ENCODE assay signal across 13 cellular contexts in genomic region chr6:7153807-7154206, GRCh38. TPM values are rescaled to one million over a fixed set of nuclear protein-coding genes. Genes with fewer than 3 reads are reported as not detected.
DNase-seq lines count a peak whose midpoint lies in the region; TF ChIP-seq lines count a peak whose summit lies in the region.
"Had no signal": no experiment of that assay in that cellular context is flagged by ENCODE, and none has a peak within 500 bp of the region (broad histone marks: within the 10 kb centered on the region; RNA-seq: fewer than 3 reads in every experiment).

No MANE protein-coding gene starts in this region.

- intact Hi-C loops in esophagus squamous epithelium (cut with DNase I): no loop called here

- no peak overlapping the region for H4K91ac ChIP-seq in H9 (ENCODE audit: insufficient read length, low read depth, low read length)

- no peak overlapping the region for H3K18ac ChIP-seq in H9 (ENCODE audit: insufficient read length, low read depth, low read length)

- H3K27ac Mint-ChIP-seq in activated T-cell treated with anti-CD3 and anti-CD28 coated beads, Interleukin-2, amount 50 U/mL, for 24 hours: peak overlapping the region; percentile 95
- H3K27ac Mint-ChIP-seq in stimulated activated naive CD8-positive, alpha-beta T cell treated with anti-CD3 and anti-CD28 coated beads, Interleukin-15, Interleukin-2, amounts not matched to agents 100 ng/mL and 50 ng/mL, for 24 hours: peak overlapping the region; percentile 72
- H3K27ac Mint-ChIP-seq in H9: peak overlapping the region in 1 of 3 experiments; percentile 62; a peak in 1 of 7 replicates

- H3K4me3 ChIP-seq in NB4 (ENCODE audit: low read depth, low read length) (no peak overlapping the region), esophagus squamous epithelium (no peak overlapping the region)
- H3K4me3 ChIP-seq: ascending aorta, tibial nerve had no signal

- TF ChIP-seq CTCF in NB4 (IDR thresholded peaks at IDR 0.05; ENCODE audit: low read depth, low read length) (no peak), esophagus squamous epithelium (IDR thresholded peaks at IDR 0.05) (no peak), H9 (conservative IDR thresholded peaks at IDR 0.05) (no peak)

- H3K4me2 ChIP-seq in H9 (ENCODE audit: insufficient read depth, insufficient read length, low read length): no peak overlapping the region

- no peaks in the 10 kb centered on the region for H3K27me3 Mint-ChIP-seq in activated T-cell treated with anti-CD3 and anti-CD28 coated beads, Interleukin-2, amount 50 U/mL, for 24 hours
- H3K27me3 Mint-ChIP-seq in stimulated activated naive CD8-positive, alpha-beta T cell treated with anti-CD3 and anti-CD28 coated beads, Interleukin-15, Interleukin-2, amounts not matched to agents 100 ng/mL and 50 ng/mL, for 24 hours: no peaks in the 10 kb centered on the region
- H3K27me3 Mint-ChIP-seq in H9 (ENCODE audit: low read depth): no peaks in the 10 kb centered on the region

- H2BK15ac ChIP-seq in H9 (ENCODE audit: low read depth, low read length): no peak overlapping the region

- peaks cover 30% of the 10 kb centered on the region for H3K36me3 Mint-ChIP-seq in activated T-cell treated with anti-CD3 and anti-CD28 coated beads, Interleukin-2, amount 50 U/mL, for 24 hours (ENCODE audit: low read depth)
- H3K36me3 Mint-ChIP-seq in stimulated activated naive CD8-positive, alpha-beta T cell treated with anti-CD3 and anti-CD28 coated beads, Interleukin-15, Interleukin-2, amounts not matched to agents 100 ng/mL and 50 ng/mL, for 24 hours (ENCODE audit: low read depth): peaks cover 27% of the 10 kb centered on the region
- H3K36me3 Mint-ChIP-seq in H9 (ENCODE audit: insufficient read depth in 1 of 3, low read depth in 3 of 3): no peaks in the 10 kb centered on the region

- H3K9me3 ChIP-seq in esophagus squamous epithelium: no peaks in the 10 kb centered on the region
- no peaks in the 10 kb centered on the region for H3K9me3 ChIP-seq in H9 (ENCODE audit: control insufficient read depth, low read depth, low read length)
- H3K9me3 ChIP-seq: ascending aorta, tibial nerve had no signal

- H3K79me2 ChIP-seq in H9 (ENCODE audit: insufficient read depth, low read length): peaks cover 4% of the 10 kb centered on the region; the same call in 1 of the 2 replicates

- H3K79me1 ChIP-seq in H9 (ENCODE audit: insufficient read depth, low read depth, low read length, poor library complexity, severe bottlenecking): peaks cover 4% of the 10 kb centered on the region

- H2BK20ac ChIP-seq in H9 (ENCODE audit: low read depth, low read length, poor library complexity, severe bottlenecking): no peak overlapping the region

- no peak overlapping the region for H3K9ac ChIP-seq in H9 (ENCODE audit: extremely low read depth, insufficient read length, low read length)

- H3K36me3 ChIP-seq in esophagus squamous epithelium: peaks cover 0 to 4% (median 0%) of the 10 kb centered on the region in 3 donors
- H3K36me3 ChIP-seq: ascending aorta, tibial nerve had no signal

- H3K27ac ChIP-seq in esophagus squamous epithelium (peak overlapping the region in 3 of 4 donors; percentile 36 to 86 (median 77)), H9 (ENCODE audit: insufficient read length, low read depth, low read length) (no peak overlapping the region)
- H3K27ac ChIP-seq: ascending aorta had no signal

- no peak overlapping the region for H2BK12ac ChIP-seq in H9 (ENCODE audit: insufficient read length, low read depth, low read length)

- no peaks in the 10 kb centered on the region for H3K23me2 ChIP-seq in H9 (ENCODE audit: insufficient read length, low read depth, low read length, poor library complexity, severe bottlenecking)

- H3K4me3 Mint-ChIP-seq in activated T-cell treated with anti-CD3 and anti-CD28 coated beads, Interleukin-2, amount 50 U/mL, for 24 hours: no peak overlapping the region
- H3K4me3 Mint-ChIP-seq in stimulated activated naive CD8-positive, alpha-beta T cell treated with anti-CD3 and anti-CD28 coated beads, Interleukin-15, Interleukin-2, amounts not matched to agents 100 ng/mL and 50 ng/mL, for 24 hours: no peak overlapping the region
- H3K4me3 Mint-ChIP-seq in H9: no peak overlapping the region

- H3K23ac ChIP-seq in H9 (ENCODE audit: insufficient read length, low read depth, low read length): no peak overlapping the region

- no peaks in the 10 kb centered on the region for H3K27me3 ChIP-seq in esophagus squamous epithelium
- H3K27me3 ChIP-seq in H9 (ENCODE audit: insufficient read depth, low read length): no peaks in the 10 kb centered on the region
- H3K27me3 ChIP-seq: ascending aorta, tibial nerve had no signal

- no peak overlapping the region for H3K4ac ChIP-seq in H9 (ENCODE audit: low read depth, low read length)

- no peak overlapping the region for H3K14ac ChIP-seq in H9 (ENCODE audit: insufficient read depth, low read length)

- peaks cover 87% of the 10 kb centered on the region for H3K4me1 Mint-ChIP-seq in activated T-cell treated with anti-CD3 and anti-CD28 coated beads, Interleukin-2, amount 50 U/mL, for 24 hours (ENCODE audit: low read depth)
- peaks cover 92% of the 10 kb centered on the region for H3K4me1 Mint-ChIP-seq in stimulated activated naive CD8-positive, alpha-beta T cell treated with anti-CD3 and anti-CD28 coated beads, Interleukin-15, Interleukin-2, amounts not matched to agents 100 ng/mL and 50 ng/mL, for 24 hours (ENCODE audit: low read depth)
- peaks cover 52 to 57% of the 10 kb centered on the region in 2 experiments for H3K4me1 Mint-ChIP-seq in H9

- no peak overlapping the region for H2AFZ ChIP-seq in H9 (ENCODE audit: low read length)

- no peak overlapping the region for H2BK120ac ChIP-seq in H9 (ENCODE audit: low read depth, low read length, poor library complexity, severe bottlenecking)

- no peaks in the 10 kb centered on the region for H4K20me1 ChIP-seq in H9 (ENCODE audit: control insufficient read depth, insufficient read depth, insufficient read length)

- WGBS in esophagus squamous epithelium, 2 donors: 38 to 47% methylated on average over 1 of the region's 1 CpG
- no CpG with 5 or more reads among the region's 1 CpG for WGBS in H9 (ENCODE audit: extremely low coverage, insufficient read length, low lambda C conversion rate)

- no peak overlapping the region for H2AK5ac ChIP-seq in H9 (ENCODE audit: insufficient read length, low read length)

- DNase-seq in activated T-cell treated with anti-CD3 and anti-CD28 coated beads, Interleukin-2, amount 50 U/mL, for 24 hours: no peak
- DNase-seq in activated T-cell treated with anti-CD3 and anti-CD28 coated beads for 4 hours (no peak), NB4 (ENCODE audit: low read depth) (peak; percentile 51), esophagus squamous epithelium (lab: John Stamatoyannopoulos, UW) (no peak), COLO829 (ENCODE audit: low spot score) (no peak), H9 (no peak)
- DNase-seq in NK-92 treated with Interleukin-12 subunit alpha and Interleukin-12 subunit beta, amount 100 ng/mL, for 24 hours (lab: John Stamatoyannopoulos, UW): no peak
- DNase-seq: glutamatergic neuron, NCI-H1105, NCI-H526 treated with DMSO at 0.1 percent for 48 hours had no signal

- no peak overlapping the region for H4K8ac ChIP-seq in H9 (replicated peaks; ENCODE audit: insufficient read length, low read depth, low read length)

- TF ChIP-seq POLR2A in NB4 (IDR thresholded peaks at IDR 0.05; ENCODE audit: extremely low read depth, insufficient read length) (no peak), esophagus squamous epithelium (IDR thresholded peaks at IDR 0.05) (no peak)

- no peak overlapping the region for H2BK5ac ChIP-seq in H9 (ENCODE audit: insufficient read length, low read length)

- H4K5ac ChIP-seq in H9 (ENCODE audit: insufficient read length, low read depth, low read length): no peak overlapping the region

- H3K9me3 Mint-ChIP-seq in activated T-cell treated with anti-CD3 and anti-CD28 coated beads, Interleukin-2, amount 50 U/mL, for 24 hours: no peaks in the 10 kb centered on the region
- no peaks in the 10 kb centered on the region for H3K9me3 Mint-ChIP-seq in stimulated activated naive CD8-positive, alpha-beta T cell treated with anti-CD3 and anti-CD28 coated beads, Interleukin-15, Interleukin-2, amounts not matched to agents 100 ng/mL and 50 ng/mL, for 24 hours
- H3K9me3 Mint-ChIP-seq in H9: no peaks in the 10 kb centered on the region

- no peak overlapping the region for H3T11ph ChIP-seq in H9 (ENCODE audit: low read length)

- H3K4me1 ChIP-seq in esophagus squamous epithelium (peaks cover 39 to 92% (median 53%) of the 10 kb centered on the region in 3 donors), H9 (ENCODE audit: insufficient read depth, low read length) (peaks cover 10% of the 10 kb centered on the region; the same call in 1 of the 2 replicates)

- no peak overlapping the region for H3K56ac ChIP-seq in H9 (ENCODE audit: insufficient read length, low read depth, low read length)

RNA-seq across cellular contexts. Expression of gene RREB1, which starts 46.0 kb away (rescaled TPM):
- total RNA-seq in esophagus squamous epithelium (10 to 100 TPM; 41.7 to 79.6 (median 57.5) TPM), H9 (2021) (33.6 and 35.8 TPM in 2 replicates)
